Comparison of ENCODE assay signal across 8 cellular contexts in the genomic region with DNA sequence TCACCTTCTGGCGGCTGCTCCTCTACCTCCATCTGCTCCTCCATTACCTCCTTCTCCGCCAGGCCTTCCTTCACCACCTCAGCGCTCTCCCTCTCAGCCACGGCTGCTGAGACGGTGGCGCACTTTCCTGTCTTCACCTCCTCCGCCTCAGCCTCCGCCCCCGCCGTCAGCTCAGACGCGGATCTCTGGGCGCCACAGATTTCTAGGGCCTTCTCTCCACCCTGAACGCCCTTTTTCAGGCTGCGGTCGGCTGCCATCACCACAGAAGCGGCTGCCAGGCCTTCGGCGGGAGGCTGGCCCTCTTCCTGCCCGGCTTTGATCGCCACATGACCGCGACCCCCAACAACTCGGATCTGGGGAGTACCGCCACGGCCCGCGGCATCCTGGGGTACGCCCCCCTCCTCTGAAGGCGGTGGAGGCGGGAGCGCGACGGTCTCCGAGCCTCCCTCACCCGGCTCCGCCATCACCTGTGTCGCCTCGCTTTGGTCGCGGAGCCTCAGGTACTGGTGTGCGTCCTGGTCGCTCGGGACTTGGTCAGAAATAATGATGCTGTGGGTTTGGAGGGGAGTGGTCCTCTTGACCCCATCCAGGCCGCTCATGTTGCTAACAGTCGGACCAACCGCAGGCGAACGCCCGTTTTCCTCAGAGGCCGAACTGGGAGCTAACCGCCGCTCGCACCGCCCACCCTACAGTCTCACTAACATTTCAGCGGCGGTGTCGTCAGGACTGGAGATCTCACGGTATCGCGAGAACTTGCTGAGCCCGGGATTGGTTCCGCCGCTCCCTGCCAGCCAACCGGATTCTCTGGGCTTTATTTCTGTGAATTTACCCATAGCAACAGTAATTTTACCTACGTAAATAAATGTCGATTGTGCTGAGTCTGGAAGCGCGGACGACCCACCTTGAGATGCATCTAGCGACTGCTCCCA. TPM values are rescaled to one million over a fixed set of nuclear protein-coding genes. Genes with fewer than 3 reads are reported as not detected.
DNase-seq lines count a peak whose midpoint lies in the region; ATAC-seq and TF ChIP-seq lines count a peak whose summit lies in the region.

A gene (minus strand): TSS at position 699 of the 929 bp plus-strand sequence. CDS start 100 bp downstream, at position 599.

- intact Hi-C loops in IMR-90 (cut with micrococcal nuclease): loop anchor here (2.0 kb wide), 2 partner anchors 281 to 291 kb away; a partner anchor contains a TSS

- no peaks in the 10 kb centered on the region for H3K27me3 ChIP-seq in IMR-90 (ENCODE audit: control insufficient read depth, insufficient read depth, low read length)

- peak within 1 kb of the TSS; percentile 71; the same call in 1 of the 2 replicates for H2BK120ac ChIP-seq in IMR-90 (ENCODE audit: low read depth, low read length)

- peak within 1 kb of the TSS; percentile 96 for H3K23ac ChIP-seq in IMR-90 (ENCODE audit: low read depth, low read length)

- no peaks in the 10 kb centered on the region for H3K9me3 ChIP-seq in IMR-90 (ENCODE audit: control insufficient read depth, insufficient read depth, low read length)

- peak within 1 kb of the TSS; percentile 73 to 98 for H4K8ac ChIP-seq in IMR-90 (ENCODE audit: low read depth in 2 of 2, low read length in 2 of 2)

- no peak within 1 kb of the TSS; the same call in 1 of the 2 replicates for H2BK20ac ChIP-seq in IMR-90 (ENCODE audit: low read depth, low read length)

- peaks cover 27% of the 10 kb centered on the region for H4K20me1 ChIP-seq in IMR-90 (ENCODE audit: insufficient read depth, low read length)

- H4K5ac ChIP-seq in IMR-90 (ENCODE audit: low read depth, low read length): peak within 1 kb of the TSS; percentile 95

- H3K36me3 ChIP-seq in IMR-90 (ENCODE audit: control insufficient read depth, insufficient read depth, low read length): 0 out of 2 replicates have a peak, but pooled peaks cover 6% of the 10 kb centered on the region

- peak within 1 kb of the TSS; percentile 87 for H3K4me3 ChIP-seq in IMR-90 (ENCODE audit: insufficient read depth, low read depth, low read length)

- peak within 1 kb of the TSS; percentile 84 for H2AK9ac ChIP-seq in IMR-90 (replicated peaks; ENCODE audit: low read depth, low read length, poor library complexity)

- peaks cover 5% of the 10 kb centered on the region for H3K9me1 ChIP-seq in IMR-90 (ENCODE audit: insufficient read depth, low read length)

- no peak for TF ChIP-seq RAD21 in IMR-90 (IDR thresholded peaks at IDR 0.05; ENCODE audit: low read length)

- ATAC-seq in GM21528 (IDR thresholded peaks at IDR 0.05; ENCODE audit: low FRiP score, unreplicated experiment): peak; percentile 97
- peak; percentile 96 for ATAC-seq in IMR-90 (ENCODE audit: low read depth)

- peak within 1 kb of the TSS; percentile 83 for H4K91ac ChIP-seq in IMR-90 (ENCODE audit: insufficient read depth, low read depth, low read length)

- peaks cover 0 to 32% of the 10 kb centered on the region in 2 experiments; a peak in 3 of 4 replicates for H3K79me1 ChIP-seq in IMR-90 (ENCODE audit: low read depth in 1 of 2, low read length in 2 of 2)

- H2BK15ac ChIP-seq in IMR-90 (ENCODE audit: low read depth, low read length): no peak within 1 kb of the TSS; the same call in 1 of the 3 replicates

- in situ Hi-C loops in IMR-90 (cut with MboI; ENCODE audit: low sequenced_read_pairs): loop anchor here (25.0 kb wide), 1 partner anchor 158 kb away; no protein-coding TSS in a partner anchor

- peak within 1 kb of the TSS; percentile 68 for H2AK5ac ChIP-seq in IMR-90 (ENCODE audit: low read depth, low read length)

- peak within 1 kb of the TSS; percentile 89 for H3K18ac ChIP-seq in IMR-90 (ENCODE audit: low read depth, low read length)

- H3K27ac ChIP-seq in IMR-90 (ENCODE audit: insufficient read depth, low read length): peak within 1 kb of the TSS; percentile 93

- no TSS peak for BruUV-seq in IMR-90 (replicated peaks; lab: Mats Ljungman, UMichigan)

- CTCF ChIA-PET in IMR-90 (lab: Yijun Ruan, JAX): interaction anchor here (0.7 to 3.5 kb wide), 6 partner anchors 8 to 281 kb away, joined by 3 to 20 read pairs (median 4); no protein-coding TSS in a partner anchor

- H3K9ac ChIP-seq in IMR-90 (ENCODE audit: low read depth, low read length): peak within 1 kb of the TSS; percentile 95

- peak within 1 kb of the TSS; percentile 88 for H2BK5ac ChIP-seq in IMR-90 (ENCODE audit: low read depth, low read length, poor library complexity, severe bottlenecking)

- DNase-seq in DMS 273 treated with DMSO at 0.1 percent for 48 hours (lab: John Stamatoyannopoulos, UW) (peak; percentile 94), IMR-90 (peak; percentile 97), OCI-M1 (lab: John Stamatoyannopoulos, UW) (peak; percentile 99), activated T-cell treated with anti-CD3 and anti-CD28 coated beads for 24 hours (ENCODE audit: low read depth) (peak; percentile 91), epidermal melanocyte (ENCODE audit: insufficient read length, low spot score) (peak; percentile 60), middle frontal gyrus (ENCODE audit: extremely low spot score, low spot score) (peak; percentile 98)
- DNase-seq in stimulated activated CD8-positive, alpha-beta memory T cell treated with anti-CD3 and anti-CD28 coated beads, Interleukin-2, amount 100 ng/mL, for 48 hours (ENCODE audit: low read depth in 2 of 2): peak; percentile 79 to 88

- dilution Hi-C loops in IMR-90 (cut with HindIII; ENCODE audit: low sequenced_read_pairs, unreplicated experiment): no loop called here

- H3K4ac ChIP-seq in IMR-90 (ENCODE audit: low read depth, low read length): peak within 1 kb of the TSS; percentile 93

- H3K4me2 ChIP-seq in IMR-90 (ENCODE audit: low read depth, low read length): peak within 1 kb of the TSS; percentile 93

- 1% methylated on average over 22 of the region's 71 CpGs; no CpG with 5 or more reads in 1 of the 2 experiments for WGBS in IMR-90 (ENCODE audit: extremely low coverage in 2 of 2, insufficient read length in 1 of 2), 2 experiments

- peak within 1 kb of the TSS; percentile 94 for H2AFZ ChIP-seq in IMR-90 (replicated peaks; ENCODE audit: low read length, poor library complexity)

- TF ChIP-seq POLR2A in IMR-90 (IDR thresholded peaks at IDR 0.05; ENCODE audit: low read depth, low read length): peak; percentile 94

- peak within 1 kb of the TSS; percentile 84 for H3K56ac ChIP-seq in IMR-90 (ENCODE audit: extremely low read depth, insufficient read depth, low read length)

- H3K4me1 ChIP-seq in IMR-90 (ENCODE audit: control insufficient read depth, insufficient read depth, low read length): peaks cover 6% of the 10 kb centered on the region

- POLR2A ChIA-PET in IMR-90 (lab: Charles Lee; ENCODE audit: unreplicated experiment): interaction anchor here (1.5 kb wide), 1 partner anchor 11 kb away, joined by 5 read pairs; no protein-coding TSS in a partner anchor

- 0 out of 2 replicates have a peak, but pooled peaks have one; percentile 13 for TF ChIP-seq CTCF in IMR-90 (conservative IDR thresholded peaks at IDR 0.05; ENCODE audit: low read depth, low read length)

- H3K14ac ChIP-seq in IMR-90 (replicated peaks; ENCODE audit: low read depth, low read length): peak within 1 kb of the TSS; percentile 91

TF ChIP-seq in IMR-90, 13 proteins besides CTCF, POLR2A, EP300 and RAD21:
- peak; percentile 21; the same call in 1 of the 2 replicates for TF ChIP-seq MAZ (IDR thresholded peaks at IDR 0.05; ENCODE audit: borderline replicate concordance, low read depth, low read length)
- peak; percentile 46; the same call in 1 of the 2 replicates for TF ChIP-seq CEBPB (IDR thresholded peaks at IDR 0.05; ENCODE audit: low read depth, low read length)
- TF ChIP-seq, protein P1, sequence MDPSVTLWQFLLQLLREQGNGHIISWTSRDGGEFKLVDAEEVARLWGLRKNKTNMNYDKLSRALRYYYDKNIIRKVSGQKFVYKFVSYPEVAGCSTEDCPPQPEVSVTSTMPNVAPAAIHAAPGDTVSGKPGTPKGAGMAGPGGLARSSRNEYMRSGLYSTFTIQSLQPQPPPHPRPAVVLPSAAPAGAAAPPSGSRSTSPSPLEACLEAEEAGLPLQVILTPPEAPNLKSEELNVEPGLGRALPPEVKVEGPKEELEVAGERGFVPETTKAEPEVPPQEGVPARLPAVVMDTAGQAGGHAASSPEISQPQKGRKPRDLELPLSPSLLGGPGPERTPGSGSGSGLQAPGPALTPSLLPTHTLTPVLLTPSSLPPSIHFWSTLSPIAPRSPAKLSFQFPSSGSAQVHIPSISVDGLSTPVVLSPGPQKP (IDR thresholded peaks at IDR 0.05; ENCODE audit: borderline replicate concordance, low read depth, low read length): no peak
- TF ChIP-seq MXI1 (IDR thresholded peaks at IDR 0.05; ENCODE audit: borderline replicate concordance, low read depth, low read length): peak; percentile 27; the same call in 1 of the 2 replicates
- peak; percentile 74 for TF ChIP-seq MAFK (IDR thresholded peaks at IDR 0.05; ENCODE audit: low read depth, low read length)
- no peak for TF ChIP-seq SMC3 (IDR thresholded peaks at IDR 0.05; ENCODE audit: low read depth, low read length)
- no peak for TF ChIP-seq BHLHE40 (IDR thresholded peaks at IDR 0.05; ENCODE audit: low read depth, low read length)
- no peak for TF ChIP-seq NFE2L2 (IDR thresholded peaks at IDR 0.05; ENCODE audit: low read depth, low read length)
- TF ChIP-seq FOS (IDR thresholded peaks at IDR 0.05; ENCODE audit: low read depth, low read length): peak; percentile 14; the same call in 1 of the 2 replicates
- TF ChIP-seq CHD1 (IDR thresholded peaks at IDR 0.05; ENCODE audit: low read depth, low read length): no peak; the same call in 1 of the 2 replicates
- TF ChIP-seq RFX5 (IDR thresholded peaks at IDR 0.05; ENCODE audit: low read depth, low read length): peak; percentile 91
- TF ChIP-seq RCOR1 (IDR thresholded peaks at IDR 0.05; ENCODE audit: insufficient replicate concordance, low read length): no peak
- TF ChIP-seq, protein P2, sequence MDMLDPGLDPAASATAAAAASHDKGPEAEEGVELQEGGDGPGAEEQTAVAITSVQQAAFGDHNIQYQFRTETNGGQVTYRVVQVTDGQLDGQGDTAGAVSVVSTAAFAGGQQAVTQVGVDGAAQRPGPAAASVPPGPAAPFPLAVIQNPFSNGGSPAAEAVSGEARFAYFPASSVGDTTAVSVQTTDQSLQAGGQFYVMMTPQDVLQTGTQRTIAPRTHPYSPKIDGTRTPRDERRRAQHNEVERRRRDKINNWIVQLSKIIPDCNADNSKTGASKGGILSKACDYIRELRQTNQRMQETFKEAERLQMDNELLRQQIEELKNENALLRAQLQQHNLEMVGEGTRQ (IDR thresholded peaks at IDR 0.05; ENCODE audit: low read depth, low read length): no peak

RNA-seq across cellular contexts. Expression of the gene that starts here (rescaled TPM):
- 111 and 121 TPM in 2 replicates for total RNA-seq in IMR-90 (2012; rRNA removed)
- polyA plus RNA-seq in IMR-90 (2012; rRNA removed): 30.1 and 32.4 TPM in 2 replicates
- 19.1 and 19.2 TPM in 2 replicates for polyA plus RNA-seq in IMR-90 (2012; cell fraction: cytosol; rRNA removed)
- polyA plus RNA-seq in IMR-90 (2012; cell fraction: nucleus; rRNA removed; ENCODE audit: low replicate concordance): 7.1 and 14.7 TPM in 2 replicates

Comparison
In these comparisons a context has a peak if more than half of its experiments do, and no peak if none do; other contexts are left out.
1. Peak in every context shown above with its lines: DNase-seq, ATAC-seq, H3K4me3 ChIP-seq and H3K27ac ChIP-seq.